In genomic region chr2:119338826-119339561, GRCh38 we compare ENCODE assay signal across 1 cellular context.
A peak's percentile ranks its signal among the peaks of the same experiment; 100 is the strongest.
TF ChIP-seq lines count a peak whose summit lies in the region.

No MANE protein-coding gene starts in this region.

TF ChIP-seq in K562, 482 proteins besides CTCF, POLR2A, EP300 and RAD21 (continued from another document and continues in another):
- peak; percentile 71; the same call in 1 of the 2 replicates for TF ChIP-seq TFAP4 (CRISPR knock-in tag; IDR thresholded peaks at IDR 0.05; ENCODE audit: borderline replicate concordance)
- no peak for TF ChIP-seq ZNF280A (IDR thresholded peaks at IDR 0.05; ENCODE audit: low read depth, partially characterized antibody)
- peak; percentile 72; the same call in 1 of the 2 replicates for TF ChIP-seq RAD51 (IDR thresholded peaks at IDR 0.05; ENCODE audit: borderline replicate concordance, low read depth)
- peak; percentile 53 for TF ChIP-seq GABPA (tag; conservative IDR thresholded peaks at IDR 0.05; ENCODE audit: low read depth)
- TF ChIP-seq UBTF (IDR thresholded peaks at IDR 0.05; ENCODE audit: borderline replicate concordance in 1 of 2, low read depth in 2 of 2, low read length in 2 of 2), result no peak
- TF ChIP-seq HLTF (IDR thresholded peaks at IDR 0.05), result no peak
- 0 out of 2 replicates have a peak, but pooled peaks have one; percentile 46 for TF ChIP-seq HBP1 (CRISPR knock-in tag; IDR thresholded peaks at IDR 0.05)
- TF ChIP-seq EHMT2 (IDR thresholded peaks at IDR 0.05), result no peak
- peak; percentile 84 for TF ChIP-seq ZNF41 (CRISPR knock-in tag; conservative IDR thresholded peaks at IDR 0.05)
- TF ChIP-seq NCOR1 (IDR thresholded peaks at IDR 0.05), result peak; percentile 50; the same call in 1 of the 2 replicates
- TF ChIP-seq ZBTB12 (CRISPR knock-in tag; IDR thresholded peaks at IDR 0.05), result peak; percentile 79
- peak; percentile 95 for TF ChIP-seq MECOM (CRISPR knock-in tag; IDR thresholded peaks at IDR 0.05)
- TF ChIP-seq OTX1 (CRISPR knock-in tag; IDR thresholded peaks at IDR 0.05), result 0 out of 2 replicates have a peak, but pooled peaks have one; percentile 47
- no peak for TF ChIP-seq YY1 (IDR thresholded peaks at IDR 0.05; ENCODE audit: borderline replicate concordance in 1 of 3, control insufficient read depth in 1 of 3, extremely low read depth in 1 of 3, insufficient read depth in 3 of 3, insufficient read length in 1 of 3, insufficient replicate concordance in 2 of 3, low read depth in 1 of 3, low read length in 2 of 3)
- TF ChIP-seq TRIM24 (IDR thresholded peaks at IDR 0.05), result peak; percentile 55 to 57; a peak in 3 of 4 replicates
- TF ChIP-seq ESRRA (IDR thresholded peaks at IDR 0.05; ENCODE audit: borderline replicate concordance, low read depth), result peak; percentile 32; the same call in 1 of the 2 replicates
- TF ChIP-seq ZNF589 (CRISPR knock-in tag; IDR thresholded peaks at IDR 0.05; ENCODE audit: low read depth), result peak; percentile 94
- peak; percentile 86 for TF ChIP-seq MEF2D (tag; conservative IDR thresholded peaks at IDR 0.05; ENCODE audit: low read depth)
- TF ChIP-seq MLLT1 (IDR thresholded peaks at IDR 0.05), result 0 out of 4 replicates have a peak, but pooled peaks of 1 of the 2 experiments have one; percentile 25
- TF ChIP-seq PCBP2 (IDR thresholded peaks at IDR 0.05; ENCODE audit: low read depth, low read length, poor library complexity, severe bottlenecking), result no peak
- no peak for TF ChIP-seq ARHGAP35 (IDR thresholded peaks at IDR 0.05; ENCODE audit: partially characterized antibody)
- TF ChIP-seq NR2C2 (CRISPR knock-in tag; IDR thresholded peaks at IDR 0.05), result no peak
- TF ChIP-seq NR2C2 (tag; IDR thresholded peaks at IDR 0.05), result peak; percentile 57; the same call in 1 of the 2 replicates
- TF ChIP-seq ZBTB17 (CRISPR knock-in tag; IDR thresholded peaks at IDR 0.05), result peak; percentile 91
- TF ChIP-seq ZNF592 (IDR thresholded peaks at IDR 0.05), result peak; percentile 98
- TF ChIP-seq ZNF766 (CRISPR knock-in tag; conservative IDR thresholded peaks at IDR 0.05), result peak; percentile 90
- TF ChIP-seq ZNF668 (CRISPR knock-in tag; IDR thresholded peaks at IDR 0.05), result peak; percentile 94
- no peak for TF ChIP-seq ZBTB49 (CRISPR knock-in tag; IDR thresholded peaks at IDR 0.05; ENCODE audit: borderline replicate concordance)
- TF ChIP-seq ZNF785 (CRISPR knock-in tag; IDR thresholded peaks at IDR 0.05), result 0 out of 2 replicates have a peak, but pooled peaks have one; percentile 53
- peak; percentile 65; the same call in 1 of the 2 replicates for TF ChIP-seq SMARCE1 (IDR thresholded peaks at IDR 0.05)
- TF ChIP-seq MAZ (CRISPR knock-in tag; conservative IDR thresholded peaks at IDR 0.05 in 1 of 2, IDR thresholded peaks at IDR 0.05 in 1 of 2), result peak in 1 of 2 experiments; percentile 89; a peak in 2 of 4 replicates
- TF ChIP-seq DPF2 (IDR thresholded peaks at IDR 0.05), result peak; percentile 68
- peak; percentile 52 for TF ChIP-seq TAL1 (IDR thresholded peaks at IDR 0.05)
- peak; percentile 77; the same call in 1 of the 2 replicates for TF ChIP-seq ELK3 (CRISPR knock-in tag; IDR thresholded peaks at IDR 0.05)
- 0 out of 2 replicates have a peak, but pooled peaks have one; percentile 24 for TF ChIP-seq ZFPM2 (CRISPR knock-in tag; IDR thresholded peaks at IDR 0.05)
- TF ChIP-seq ATF1 (CRISPR knock-in tag; IDR thresholded peaks at IDR 0.05), result no peak
- TF ChIP-seq ATF1 (tag; IDR thresholded peaks at IDR 0.05), result no peak
- TF ChIP-seq ZNF449 (CRISPR knock-in tag; IDR thresholded peaks at IDR 0.05), result peak; percentile 93
- TF ChIP-seq ZNF239 (CRISPR knock-in tag; IDR thresholded peaks at IDR 0.05), result peak; percentile 89
- TF ChIP-seq MXD1 (CRISPR knock-in tag; IDR thresholded peaks at IDR 0.05; ENCODE audit: borderline replicate concordance, poor library complexity, severe bottlenecking), result no peak
- TF ChIP-seq FOXK2 (conservative IDR thresholded peaks at IDR 0.05 in 1 of 2, IDR thresholded peaks at IDR 0.05 in 1 of 2; ENCODE audit: low read depth in 2 of 2), result 0 out of 4 replicates have a peak, but pooled peaks have one; percentile 28 to 33
- TF ChIP-seq HIVEP1 (CRISPR knock-in tag; IDR thresholded peaks at IDR 0.05), result peak; percentile 95
- peak; percentile 89 for TF ChIP-seq ILK (tag; IDR thresholded peaks at IDR 0.05; ENCODE audit: borderline replicate concordance, low read depth)
